8 cellular contexts compared by ENCODE assay signal in the genomic region with DNA sequence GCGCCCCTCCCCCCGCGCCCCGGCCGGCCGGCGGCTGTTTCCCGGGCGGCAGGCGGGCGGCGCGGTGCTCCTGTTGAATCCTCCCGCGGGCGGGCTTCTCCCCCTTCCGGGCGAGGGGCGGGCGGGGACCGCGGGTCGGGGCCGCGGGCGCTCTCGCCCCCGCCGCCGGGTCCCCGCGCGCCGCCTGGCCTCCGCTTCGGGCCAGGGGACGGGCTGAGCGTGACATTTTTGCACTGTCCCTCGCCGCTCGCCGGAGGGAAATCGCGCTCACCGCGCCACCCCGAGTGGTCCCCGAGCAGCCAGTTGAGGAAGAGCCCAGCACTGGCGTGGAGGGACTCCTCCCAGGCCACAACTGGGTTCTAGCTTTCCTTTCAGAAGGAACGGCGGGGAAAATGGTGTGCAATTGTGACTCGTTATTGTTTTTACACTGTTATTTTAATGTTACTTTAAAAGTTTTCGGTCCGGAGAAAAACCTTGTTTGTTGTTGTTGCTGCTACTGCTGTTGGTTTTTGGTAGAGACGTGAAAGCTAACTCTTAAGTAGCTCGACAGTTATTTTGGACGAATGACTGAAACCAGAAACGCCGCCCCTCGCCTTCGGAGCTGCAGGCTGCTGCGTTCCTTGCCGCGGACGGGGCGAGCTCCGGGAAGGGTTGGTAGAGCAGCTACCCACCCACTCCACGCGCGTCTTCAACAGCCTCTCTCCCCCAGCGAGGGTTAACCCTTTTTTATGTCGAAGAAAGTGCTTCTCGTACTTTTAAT. TPM values are rescaled to one million over a fixed set of nuclear protein-coding genes. Genes with fewer than 3 reads are reported as not detected.
DNase-seq lines count a peak whose midpoint lies in the region; ATAC-seq lines count a peak whose summit lies in the region.

No MANE protein-coding gene starts in this region.

- peak; percentile 33 for ATAC-seq in HG02571 (IDR thresholded peaks at IDR 0.05; ENCODE audit: unreplicated experiment)

- DNase-seq in DMS153 (lab: John Stamatoyannopoulos, UW) (peak; percentile 54), DMS153 treated with DMSO at 0.1 percent for 48 hours (lab: John Stamatoyannopoulos, UW; ENCODE audit: unreplicated experiment) (no peak), NCI-H146 (lab: John Stamatoyannopoulos, UW) (peak; percentile 78), cerebellum (ENCODE audit: low spot score) (peak; percentile 62), kidney tubule cell (ENCODE audit: low spot score) (peak; percentile 61)
- peak; percentile 40 for DNase-seq in activated CD4-positive, alpha-beta T cell treated with anti-CD3 and anti-CD28 coated beads for 1 hour
- peak; percentile 34 to 57 for DNase-seq in stimulated activated CD4-positive, alpha-beta T cell treated with anti-CD3 and anti-CD28 coated beads, Interleukin-1b, Interleukin-23, amount 100 ng/mL, for 4 hours (ENCODE audit: low read depth in 2 of 2)

RNA-seq across cellular contexts. Expression of a gene that starts 0.9 kb away (rescaled TPM):
- 125 TPM for total RNA-seq in cerebellum

RNA-seq across cellular contexts. Expression of a gene that starts 48.6 kb away (rescaled TPM):
- 172 TPM for total RNA-seq in cerebellum
